In genomic region chr12:116434155-116435065, GRCh38 we compare ENCODE assay signal across 8 cellular contexts.
A peak's percentile ranks its signal among the peaks of the same experiment; 100 is the strongest.
DNase-seq lines count a peak whose midpoint lies in the region; ATAC-seq and TF ChIP-seq lines count a peak whose summit lies in the region.

No MANE protein-coding gene starts in this region.

- DNase-seq in A172 (ENCODE audit: low spot score) (peak; percentile 89), HT1080 (ENCODE audit: low read depth) (peak; percentile 92), brain microvascular endothelial cell (peak; percentile 80), kidney epithelial cell (ENCODE audit: low read depth) (peak; percentile 70), GM19240 (ENCODE audit: insufficient read length, low spot score) (no peak), NCI-H345 (lab: John Stamatoyannopoulos, UW) (no peak)

- H3K9me3 ChIP-seq in subcutaneous abdominal adipose tissue (ENCODE audit: control insufficient read depth in 5 of 5, low read length in 5 of 5): peaks cover 0 to 6% (median 4%) of the 10 kb centered on the region in 5 donors

- peaks cover 2 to 20% (median 14%) of the 10 kb centered on the region in 5 donors for H3K4me1 ChIP-seq in subcutaneous abdominal adipose tissue (ENCODE audit: control insufficient read depth in 5 of 5, insufficient read depth in 5 of 5, low read length in 5 of 5)

- TF ChIP-seq CTCF in brain microvascular endothelial cell (IDR thresholded peaks at IDR 0.05; ENCODE audit: low read depth, low read length, missing control alignments): no peak
- TF ChIP-seq CTCF in kidney epithelial cell (IDR thresholded peaks at IDR 0.05; ENCODE audit: insufficient read depth, low read length, poor library complexity, severe bottlenecking): no peak

- H3K9ac ChIP-seq in subcutaneous abdominal adipose tissue (ENCODE audit: low read length in 5 of 5): peak overlapping the region in 3 of 5 donors; percentile 6 to 51 (median 42)

- H3K36me3 ChIP-seq in brain microvascular endothelial cell (replicated peaks) (no peaks in the 10 kb centered on the region), kidney epithelial cell (ENCODE audit: control insufficient read depth, insufficient read depth, low read length) (no peaks in the 10 kb centered on the region), subcutaneous abdominal adipose tissue (ENCODE audit: control insufficient read depth in 5 of 5, insufficient read depth in 5 of 5, low read length in 5 of 5) (no peaks in the 10 kb centered on the region)

- no peaks in the 10 kb centered on the region for H3K27me3 ChIP-seq in brain microvascular endothelial cell (replicated peaks)
- no peaks in the 10 kb centered on the region for H3K27me3 ChIP-seq in kidney epithelial cell (ENCODE audit: control insufficient read depth, insufficient read depth, low read length)
- no peaks in the 10 kb centered on the region for H3K27me3 ChIP-seq in subcutaneous abdominal adipose tissue (ENCODE audit: control insufficient read depth in 5 of 5, insufficient read depth in 4 of 5, low read length in 5 of 5)

- H3K4me3 ChIP-seq in brain microvascular endothelial cell (ENCODE audit: low read depth, low read length) (peak overlapping the region; percentile 48), kidney epithelial cell (ENCODE audit: low read depth, low read length) (no peak overlapping the region), subcutaneous abdominal adipose tissue (ENCODE audit: low read depth in 1 of 5, low read length in 5 of 5) (peak overlapping the region in 4 of 5 donors; percentile 50 to 61 (median 55))

- in situ Hi-C loops in brain microvascular endothelial cell (cut with HindIII; ENCODE audit: low pct_ligation_motif_present, low sequenced_read_pairs): no loop called here

- no peak for ATAC-seq in GM21526 (IDR thresholded peaks at IDR 0.05; ENCODE audit: low FRiP score, unreplicated experiment)

- peak overlapping the region; percentile 42 for H3K27ac ChIP-seq in brain microvascular endothelial cell
- peak overlapping the region; percentile 48 for H3K27ac ChIP-seq in subcutaneous abdominal adipose tissue (ENCODE audit: low read depth, low read length)

Comparison
In these comparisons a context has a peak if more than half of its experiments do, and no peak if none do; other contexts are left out.
1. DNase-seq: peak in A172 (single experiment), HT1080 (single experiment), brain microvascular endothelial cell (single experiment) and kidney epithelial cell (single experiment); none in GM19240 (single experiment) and NCI-H345 (single experiment).